ENCODE assay signal across 34 cellular contexts in genomic region chr1:95957748-95958147, GRCh38.
"Had no signal": no experiment of that assay in that cellular context is flagged by ENCODE, and none has a peak within 500 bp of the region (broad histone marks: within the 10 kb centered on the region; RNA-seq: fewer than 3 reads in every experiment).

No MANE protein-coding gene starts in this region.

- H3K4me1 Mint-ChIP-seq: activated CD4-positive, alpha-beta T cell treated with anti-CD3 and anti-CD28 coated beads, Interleukin-2, amount 10 ng/mL, durations not matched to agents 24 days and 14 days; activated naive CD8-positive, alpha-beta T cell treated with anti-CD3 and anti-CD28 coated beads, Interleukin-2, amount 10 ng/mL, durations not matched to agents 7 days and 5 days; naive thymus-derived CD4-positive, alpha-beta T cell; stimulated activated effector memory CD8-positive, alpha-beta T cell treated with anti-CD3 and anti-CD28 coated beads, Interleukin-12 subunit alpha, Interleukin-12 subunit beta, amount 100 ng/mL, for 72 hours; stimulated activated naive CD8-positive, alpha-beta T cell treated with anti-CD3 and anti-CD28 coated beads, Interleukin-15, amount 100 ng/mL, for 72 hours; T-helper 17 cell had no signal

- H3K9me3 ChIP-seq: colonic mucosa, ovary, sigmoid colon, thyroid gland, vagina had no signal

- H3K4me3 Mint-ChIP-seq: activated CD4-positive, alpha-beta memory T cell treated with anti-CD3 and anti-CD28 coated beads for 36 hours; activated CD4-positive, alpha-beta T cell treated with anti-CD3 and anti-CD28 coated beads, Interleukin-2, amount 10 ng/mL, durations not matched to agents 24 days and 14 days; activated naive CD4-positive, alpha-beta T cell treated with anti-CD3 and anti-CD28 coated beads for 36 hours; activated naive CD8-positive, alpha-beta T cell treated with anti-CD3 and anti-CD28 coated beads, Interleukin-2, amount 10 ng/mL, durations not matched to agents 7 days and 5 days; activated T-helper 1 cell treated with anti-CD3 and anti-CD28 coated beads, Interleukin-12 subunit alpha, Interleukin-12 subunit beta, Interleukin-2, Interleukin-4 antibody, amounts not matched to agents 30 ng/mL and 10 ng/mL and 1 ng/mL, durations not matched to agents 14 hours and 24 hours and 36 hours; naive thymus-derived CD4-positive, alpha-beta T cell; stimulated activated effector memory CD8-positive, alpha-beta T cell treated with anti-CD3 and anti-CD28 coated beads, Interleukin-12 subunit alpha, Interleukin-12 subunit beta, amount 100 ng/mL, for 72 hours; stimulated activated naive CD8-positive, alpha-beta T cell treated with anti-CD3 and anti-CD28 coated beads, Interleukin-15, amount 100 ng/mL, for 72 hours; T-helper 17 cell had no signal

- H3K36me3 ChIP-seq: colonic mucosa, ovary, sigmoid colon, thyroid gland, upper lobe of left lung, vagina had no signal

- H3K9me3 Mint-ChIP-seq: activated CD4-positive, alpha-beta T cell treated with anti-CD3 and anti-CD28 coated beads, Interleukin-2, amount 10 ng/mL, durations not matched to agents 24 days and 14 days had no signal

- H3K27me3 Mint-ChIP-seq: activated CD4-positive, alpha-beta memory T cell treated with anti-CD3 and anti-CD28 coated beads for 36 hours; activated CD4-positive, alpha-beta T cell treated with anti-CD3 and anti-CD28 coated beads, Interleukin-2, amount 10 ng/mL, durations not matched to agents 24 days and 14 days; activated naive CD8-positive, alpha-beta T cell treated with anti-CD3 and anti-CD28 coated beads, Interleukin-2, amount 10 ng/mL, durations not matched to agents 7 days and 5 days; progenitor cell of endocrine pancreas; stimulated activated naive CD8-positive, alpha-beta T cell treated with anti-CD3 and anti-CD28 coated beads, Interleukin-15, amount 100 ng/mL, for 72 hours; T-helper 17 cell had no signal

- H3K36me3 Mint-ChIP-seq: activated CD4-positive, alpha-beta memory T cell treated with anti-CD3 and anti-CD28 coated beads for 36 hours; activated naive CD8-positive, alpha-beta T cell treated with anti-CD3 and anti-CD28 coated beads, Interleukin-2, amount 10 ng/mL, durations not matched to agents 7 days and 5 days; naive thymus-derived CD4-positive, alpha-beta T cell; stimulated activated effector memory CD8-positive, alpha-beta T cell treated with anti-CD3 and anti-CD28 coated beads, Interleukin-12 subunit alpha, Interleukin-12 subunit beta, amount 100 ng/mL, for 72 hours had no signal

- ATAC-seq: left colon; naive thymus-derived CD4-positive, alpha-beta T cell; stimulated activated effector memory CD8-positive, alpha-beta T cell treated with anti-CD3 and anti-CD28 coated beads, Interleukin-12 subunit alpha, Interleukin-12 subunit beta, amount 100 ng/mL, for 72 hours; stimulated activated naive CD8-positive, alpha-beta T cell treated with anti-CD3 and anti-CD28 coated beads, Interleukin-15, amount 100 ng/mL, for 72 hours; T-helper 17 cell had no signal

- H3K4me1 ChIP-seq: colonic mucosa, thyroid gland, upper lobe of left lung had no signal

- H3K27me3 ChIP-seq: colonic mucosa, ovary, sigmoid colon, thyroid gland, upper lobe of left lung, vagina had no signal

- DNase-seq: activated CD4-positive, alpha-beta memory T cell treated with anti-CD3 and anti-CD28 coated beads for 36 hours; activated CD4-positive, alpha-beta T cell treated with anti-CD3 and anti-CD28 coated beads, Interleukin-2, amount 10 ng/mL, durations not matched to agents 24 days and 14 days; activated CD4-positive, CD25-positive, alpha-beta regulatory T cell treated with anti-CD3 and anti-CD28 coated beads, Interleukin-2, amount 50 U/mL, for 72 hours; activated CD8-positive, alpha-beta memory T cell treated with anti-CD3 and anti-CD28 coated beads, Interleukin-2, amount 50 U/mL, for 4 hours; activated effector memory CD4-positive, alpha-beta T cell treated with anti-CD3 and anti-CD28 coated beads, Interleukin-2, amount 50 U/mL, for 16 hours; activated naive CD4-positive, alpha-beta T cell treated with anti-CD3 and anti-CD28 coated beads for 36 hours; activated naive CD8-positive, alpha-beta T cell treated with anti-CD3 and anti-CD28 coated beads, Interleukin-2, amount 10 ng/mL, durations not matched to agents 7 days and 5 days; activated T-cell treated with anti-CD3 and anti-CD28 coated beads, Interleukin-2, amount 50 U/mL, for 1 hour; amniotic stem cell; colonic mucosa; effector memory CD4-positive, alpha-beta T cell; erythroblast; head of caudate nucleus; hippocampal formation; kidney; left colon; mammary epithelial cell; midbrain; naive thymus-derived CD4-positive, alpha-beta T cell; ovary; retina; sigmoid colon; small intestine; stimulated activated CD4-positive, alpha-beta T cell treated with anti-CD3 and anti-CD28 coated beads, Interleukin-4, amount 100 ng/mL, for 24 hours; stimulated activated naive CD8-positive, alpha-beta T cell treated with anti-CD3 and anti-CD28 coated beads, Interleukin-15, amount 100 ng/mL, for 72 hours; SW 1271; T-helper 17 cell; T1000; thyroid gland; upper lobe of left lung had no signal

- H3K27ac ChIP-seq: colonic mucosa, ovary, sigmoid colon, thyroid gland, upper lobe of left lung, vagina had no signal

- H3K4me3 ChIP-seq: colonic mucosa, ovary, sigmoid colon, thyroid gland, upper lobe of left lung, vagina had no signal

- H3K27ac Mint-ChIP-seq: activated CD4-positive, alpha-beta memory T cell treated with anti-CD3 and anti-CD28 coated beads for 36 hours; activated CD4-positive, alpha-beta T cell treated with anti-CD3 and anti-CD28 coated beads, Interleukin-2, amount 10 ng/mL, durations not matched to agents 24 days and 14 days; activated naive CD4-positive, alpha-beta T cell treated with anti-CD3 and anti-CD28 coated beads for 36 hours; activated naive CD8-positive, alpha-beta T cell treated with anti-CD3 and anti-CD28 coated beads, Interleukin-2, amount 10 ng/mL, durations not matched to agents 7 days and 5 days; activated T-helper 1 cell treated with anti-CD3 and anti-CD28 coated beads, Interleukin-12 subunit alpha, Interleukin-12 subunit beta, Interleukin-2, Interleukin-4 antibody, amounts not matched to agents 30 ng/mL and 10 ng/mL and 1 ng/mL, durations not matched to agents 14 hours and 24 hours and 36 hours; naive thymus-derived CD4-positive, alpha-beta T cell; progenitor cell of endocrine pancreas; stimulated activated effector memory CD8-positive, alpha-beta T cell treated with anti-CD3 and anti-CD28 coated beads, Interleukin-12 subunit alpha, Interleukin-12 subunit beta, amount 100 ng/mL, for 72 hours; T-helper 17 cell had no signal
